8 cellular contexts compared by ENCODE assay signal in the genomic region with DNA sequence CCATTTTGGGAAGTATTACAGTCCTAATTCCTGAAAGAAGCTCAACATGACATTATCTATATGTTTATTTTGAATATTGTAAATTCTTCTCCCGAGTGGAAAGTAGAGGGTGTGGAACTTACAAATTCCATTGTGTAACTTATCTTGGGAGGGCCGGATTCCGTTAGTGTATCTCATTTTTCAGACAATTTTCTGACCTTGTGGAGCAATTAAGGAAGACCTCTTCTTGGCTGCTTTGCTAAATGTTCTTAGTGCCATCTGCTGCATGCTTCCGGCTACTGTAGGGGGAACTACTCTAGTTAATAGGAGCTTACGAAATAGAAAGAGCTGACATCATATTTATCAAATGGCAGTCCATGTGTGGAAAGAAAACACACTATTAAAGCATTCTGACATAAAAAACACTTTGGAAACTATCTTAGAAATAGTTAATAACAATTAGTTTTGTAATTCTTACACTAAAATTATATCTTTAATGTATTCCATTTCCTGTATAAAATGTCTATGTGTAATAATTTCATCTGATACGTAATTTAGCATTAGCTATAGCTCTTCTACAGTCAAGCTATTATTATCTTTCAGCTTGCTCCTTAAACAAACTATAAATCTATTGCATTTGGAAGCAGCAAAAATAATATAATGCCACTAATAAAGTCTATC. TPM values are rescaled to one million over a fixed set of nuclear protein-coding genes. Genes with fewer than 3 reads are reported as not detected.
DNase-seq lines count a peak whose midpoint lies in the region; ATAC-seq and TF ChIP-seq lines count a peak whose summit lies in the region.

No MANE protein-coding gene starts in this region.

- H3K27ac Mint-ChIP-seq in CD8-positive, alpha-beta T cell, result no peak overlapping the region

- H3K36me3 ChIP-seq in IMR-90 (ENCODE audit: control insufficient read depth, insufficient read depth, low read length) (no peaks in the 10 kb centered on the region), Panc1 (ENCODE audit: control insufficient read depth, insufficient read depth, low read length) (no peaks in the 10 kb centered on the region)
- H3K36me3 ChIP-seq in CD8-positive, alpha-beta T cell (ENCODE audit: insufficient read depth, low read length), result no peaks in the 10 kb centered on the region

- H3K9me1 ChIP-seq in IMR-90 (ENCODE audit: insufficient read depth, low read length), result no peaks in the 10 kb centered on the region

- H4K91ac ChIP-seq in IMR-90 (ENCODE audit: insufficient read depth, low read depth, low read length), result no peak overlapping the region

- peak; percentile 84 for ATAC-seq in GM19467 (IDR thresholded peaks at IDR 0.05; ENCODE audit: unreplicated experiment)
- peak; percentile 95 for ATAC-seq in IMR-90 (ENCODE audit: low read depth)
- ATAC-seq in Panc1, result peak; percentile 87
- ATAC-seq in CD8-positive, alpha-beta T cell, result no peak

- H2BK5ac ChIP-seq in IMR-90 (ENCODE audit: low read depth, low read length, poor library complexity, severe bottlenecking), result no peak overlapping the region

- no peak overlapping the region for H3K56ac ChIP-seq in IMR-90 (ENCODE audit: extremely low read depth, insufficient read depth, low read length)

- H3K18ac ChIP-seq in IMR-90 (ENCODE audit: low read depth, low read length), result no peak overlapping the region

- TF ChIP-seq POLR2A in IMR-90 (IDR thresholded peaks at IDR 0.05; ENCODE audit: low read depth, low read length), result 0 out of 2 replicates have a peak, but pooled peaks have one; percentile 36

- no peaks in the 10 kb centered on the region for H3K4me1 Mint-ChIP-seq in CD8-positive, alpha-beta T cell (ENCODE audit: low read depth)

- no peaks in the 10 kb centered on the region for H3K36me3 Mint-ChIP-seq in CD8-positive, alpha-beta T cell

- peak overlapping the region; percentile 19; the same call in 1 of the 2 replicates for H3K4me2 ChIP-seq in IMR-90 (ENCODE audit: low read depth, low read length)

- no peak overlapping the region for H2AK9ac ChIP-seq in IMR-90 (replicated peaks; ENCODE audit: low read depth, low read length, poor library complexity)

- H4K8ac ChIP-seq in IMR-90 (ENCODE audit: low read depth in 2 of 2, low read length in 2 of 2), result no peak overlapping the region

- peak; percentile 82 for DNase-seq in DMS153 (lab: John Stamatoyannopoulos, UW)
- peak; percentile 88 for DNase-seq in IMR-90
- peak; percentile 76 for DNase-seq in Panc1 (ENCODE audit: low read depth, low spot score)
- DNase-seq in epithelial cell of prostate (ENCODE audit: low read depth, low spot score), result peak; percentile 37
- DNase-seq in skeletal muscle cell (ENCODE audit: low read depth), result peak; percentile 66
- no peak for DNase-seq in CD8-positive, alpha-beta T cell
- no peak for DNase-seq in cardiac septum (ENCODE audit: low spot score)

- TF ChIP-seq CTCF in IMR-90 (conservative IDR thresholded peaks at IDR 0.05; ENCODE audit: low read depth, low read length) (peak; percentile 89), Panc1 (IDR thresholded peaks at IDR 0.05) (peak; percentile 75; the same call in 1 of the 2 replicates)
- TF ChIP-seq CTCF in CD8-positive, alpha-beta T cell (IDR thresholded peaks at IDR 0.05), result no peak

- WGBS in IMR-90 (ENCODE audit: extremely low coverage in 2 of 2, insufficient read length in 1 of 2), 2 experiments, result no CpG with 5 or more reads among the region's 6 CpGs

- H3K4me3 ChIP-seq in IMR-90 (ENCODE audit: insufficient read depth, low read depth, low read length) (no peak overlapping the region), Panc1 (ENCODE audit: low read depth in 2 of 2, low read length in 2 of 2) (no peak overlapping the region), skeletal muscle cell (ENCODE audit: low read depth, low read length) (no peak overlapping the region)
- H3K4me3 ChIP-seq in CD8-positive, alpha-beta T cell (ENCODE audit: low read depth, low read length), result no peak overlapping the region

- BruUV-seq in IMR-90 (replicated peaks; lab: Mats Ljungman, UMichigan) (no TSS peak), Panc1 (replicated peaks; lab: Mats Ljungman, UMichigan) (no TSS peak)

- H3K4me1 ChIP-seq in IMR-90 (ENCODE audit: control insufficient read depth, insufficient read depth, low read length) (no peaks in the 10 kb centered on the region), Panc1 (ENCODE audit: control insufficient read depth, insufficient read depth, low read length) (no peaks in the 10 kb centered on the region)
- no peaks in the 10 kb centered on the region for H3K4me1 ChIP-seq in CD8-positive, alpha-beta T cell (ENCODE audit: insufficient read depth, low read length)

- H3K79me1 ChIP-seq in IMR-90 (ENCODE audit: low read depth in 1 of 2, low read length in 2 of 2), result no peaks in the 10 kb centered on the region

- no peaks in the 10 kb centered on the region for H3K27me3 Mint-ChIP-seq in CD8-positive, alpha-beta T cell (ENCODE audit: low read depth)

- H3K27ac ChIP-seq in IMR-90 (ENCODE audit: insufficient read depth, low read length) (no peak overlapping the region), Panc1 (ENCODE audit: low read length) (no peak overlapping the region), epithelial cell of prostate (no peak overlapping the region)
- H3K27ac ChIP-seq in CD8-positive, alpha-beta T cell (ENCODE audit: low read depth, low read length), result no peak overlapping the region

- H4K5ac ChIP-seq in IMR-90 (ENCODE audit: low read depth, low read length), result no peak overlapping the region

- H3K9me3 ChIP-seq in IMR-90 (ENCODE audit: control insufficient read depth, insufficient read depth, low read length) (no peaks in the 10 kb centered on the region), Panc1 (ENCODE audit: control insufficient read depth, insufficient read depth, low read depth, low read length) (no peaks in the 10 kb centered on the region)
- no peaks in the 10 kb centered on the region for H3K9me3 ChIP-seq in CD8-positive, alpha-beta T cell (ENCODE audit: low read length)

- no peak overlapping the region for H3K23ac ChIP-seq in IMR-90 (ENCODE audit: low read depth, low read length)

- peak; percentile 91 for TF ChIP-seq RAD21 in IMR-90 (IDR thresholded peaks at IDR 0.05; ENCODE audit: low read length)

- H4K20me1 ChIP-seq in IMR-90 (ENCODE audit: insufficient read depth, low read length), result no peaks in the 10 kb centered on the region

- H2BK20ac ChIP-seq in IMR-90 (ENCODE audit: low read depth, low read length), result no peak overlapping the region

- no peaks in the 10 kb centered on the region for H3K9me3 Mint-ChIP-seq in CD8-positive, alpha-beta T cell

- intact Hi-C loops in IMR-90 (cut with micrococcal nuclease) (loop anchor here (5.0 to 10.0 kb wide), 3 partner anchors 168 to 602 kb away; no protein-coding TSS in a partner anchor), Panc1 (cut with micrococcal nuclease; ENCODE audit: unreplicated experiment) (loop anchor here (5.0 kb wide), 1 partner anchor 168 kb away; no protein-coding TSS in a partner anchor), cardiac septum (cut with DNase I) (no loop called here)
- intact Hi-C loops in CD8-positive, alpha-beta T cell (cut with DNase I, micrococcal nuclease), result no loop called here

- no peak overlapping the region for H2BK15ac ChIP-seq in IMR-90 (ENCODE audit: low read depth, low read length)

- no peak overlapping the region for H2AK5ac ChIP-seq in IMR-90 (ENCODE audit: low read depth, low read length)

- no peak overlapping the region; the same call in 1 of the 2 replicates for H2BK120ac ChIP-seq in IMR-90 (ENCODE audit: low read depth, low read length)

- H3K14ac ChIP-seq in IMR-90 (replicated peaks; ENCODE audit: low read depth, low read length), result no peak overlapping the region

- no peaks in the 10 kb centered on the region for H3K27me3 ChIP-seq in IMR-90 (ENCODE audit: control insufficient read depth, insufficient read depth, low read length)
- H3K27me3 ChIP-seq in Panc1 (ENCODE audit: control insufficient read depth, insufficient read depth, low read length), result no peaks in the 10 kb centered on the region
- H3K27me3 ChIP-seq in CD8-positive, alpha-beta T cell (ENCODE audit: insufficient read depth, low read length), result no peaks in the 10 kb centered on the region

- H3K4me3 Mint-ChIP-seq in CD8-positive, alpha-beta T cell, result no peak overlapping the region

- POLR2A ChIA-PET in IMR-90 (lab: Charles Lee; ENCODE audit: unreplicated experiment) (interaction anchor here (0.5 kb wide), 1 partner anchor 190 kb away, joined by 6 read pairs; no protein-coding TSS in a partner anchor), Panc1 (lab: Charles Lee) (no interaction called here)
- POLR2A ChIA-PET in CD8-positive, alpha-beta T cell (lab: Charles Lee), result no interaction called here

- in situ Hi-C loops in IMR-90 (cut with MboI; ENCODE audit: low sequenced_read_pairs) (loop anchor here (5.0 to 25.0 kb wide), 3 partner anchors 168 to 443 kb away; no protein-coding TSS in a partner anchor), Panc1 (cut with HindIII; ENCODE audit: low pct_unique_long_range_greater_than_20kb, low sequenced_read_pairs) (no loop called here)

- dilution Hi-C loops in IMR-90 (cut with HindIII; ENCODE audit: low sequenced_read_pairs, unreplicated experiment), result no loop called here

- H3K4ac ChIP-seq in IMR-90 (ENCODE audit: low read depth, low read length), result no peak overlapping the region

- no peak overlapping the region for H2AFZ ChIP-seq in IMR-90 (replicated peaks; ENCODE audit: low read length, poor library complexity)

- CTCF ChIA-PET in IMR-90 (lab: Yijun Ruan, JAX) (interaction anchor here (0.5 to 2.3 kb wide), 12 partner anchors 9 to 217 kb away, joined by 3 to 47 read pairs (median 4); no protein-coding TSS in a partner anchor), Panc1 (lab: Charles Lee) (interaction anchor here (0.5 to 1.5 kb wide), 5 partner anchors 156 to 750 kb away, joined by 4 to 17 read pairs (median 4); no protein-coding TSS in a partner anchor)
- CTCF ChIA-PET in CD8-positive, alpha-beta T cell (lab: Charles Lee), result interaction anchor here (1.1 to 1.8 kb wide), 4 partner anchors 34 to 584 kb away, joined by 3 to 6 read pairs (median 4); no protein-coding TSS in a partner anchor

- H3K9ac ChIP-seq in IMR-90 (ENCODE audit: low read depth, low read length), result no peak overlapping the region

TF ChIP-seq in IMR-90, 13 proteins besides CTCF, POLR2A, EP300 and RAD21 (continues in another document):
- no peak for TF ChIP-seq CHD1 (IDR thresholded peaks at IDR 0.05; ENCODE audit: low read depth, low read length)
- peak; percentile 68; the same call in 1 of the 2 replicates for TF ChIP-seq CEBPB (IDR thresholded peaks at IDR 0.05; ENCODE audit: low read depth, low read length)
- TF ChIP-seq SMC3 (IDR thresholded peaks at IDR 0.05; ENCODE audit: low read depth, low read length), result peak; percentile 94
- TF ChIP-seq MAFK (IDR thresholded peaks at IDR 0.05; ENCODE audit: low read depth, low read length), result peak; percentile 35

RNA-seq across cellular contexts. Expression of a gene that starts 41.5 kb away (rescaled TPM):
- total RNA-seq in IMR-90 (2012; rRNA removed) (1.3 and 1.7 TPM in 2 replicates), Panc1 (2021; ENCODE audit: unreplicated experiment) (9.4 TPM), cardiac septum (not detected)
- 0.75 and 1.1 TPM in 2 replicates for polyA plus RNA-seq in IMR-90 (2012; rRNA removed)
- polyA plus RNA-seq in IMR-90 (2012; cell fraction: cytosol; rRNA removed), result 0.29 and 0.38 TPM in 2 replicates
- 0.37 and 0.97 TPM in 2 replicates for polyA plus RNA-seq in IMR-90 (2012; cell fraction: nucleus; rRNA removed; ENCODE audit: low replicate concordance)
- polyA plus RNA-seq in Panc1 (2012; ENCODE audit: insufficient read length), result 4.7 TPM
- total RNA-seq in CD8-positive, alpha-beta T cell, result 1 to 10 TPM; 3.5 to 3.8 TPM

Comparison
In these comparisons a context has a peak if more than half of its experiments do, and no peak if none do; other contexts are left out.
1. DNase-seq: peak in DMS153 (single experiment), IMR-90 (single experiment), Panc1 (single experiment), epithelial cell of prostate (single experiment) and skeletal muscle cell (single experiment); none in CD8-positive, alpha-beta T cell (0 of 7) and cardiac septum (single experiment).
2. intact Hi-C loops: an anchor here in IMR-90 (5.0 to 10.0 kb wide) and Panc1 (5.0 kb wide); none called in CD8-positive, alpha-beta T cell and cardiac septum.